12 cellular contexts compared by ENCODE assay signal in genomic region chr9:121860744-121861143, GRCh38.
A peak's percentile ranks its signal among the peaks of the same experiment; 100 is the strongest.
DNase-seq lines count a peak whose midpoint lies in the region; ATAC-seq and TF ChIP-seq lines count a peak whose summit lies in the region.
"Had no signal": no experiment of that assay in that cellular context is flagged by ENCODE, and none has a peak within 500 bp of the region (broad histone marks: within the 10 kb centered on the region; RNA-seq: fewer than 3 reads in every experiment).

No MANE protein-coding gene starts in this region.

- no peak for ATAC-seq in effector memory CD8-positive, alpha-beta T cell (replicated peaks)

- H3K36me3 ChIP-seq in uterus: no peaks in the 10 kb centered on the region

- H3K27me3 ChIP-seq in uterus: no peaks in the 10 kb centered on the region
- H3K27me3 ChIP-seq: dorsolateral prefrontal cortex had no signal

- H3K4me3 Mint-ChIP-seq in chondrocyte (ENCODE audit: unreplicated experiment): no peak overlapping the region
- H3K4me3 Mint-ChIP-seq in effector memory CD8-positive, alpha-beta T cell: no peak overlapping the region
- H3K4me3 Mint-ChIP-seq: activated T-helper 1 cell treated with anti-CD3 and anti-CD28 coated beads, Interleukin-12 subunit alpha, Interleukin-12 subunit beta, Interleukin-2, Interleukin-4 antibody, amounts not matched to agents 30 ng/mL and 10 ng/mL and 1 ng/mL, durations not matched to agents 14 hours and 24 hours and 36 hours; natural killer cell treated with Interleukin-12 subunit alpha and Interleukin-12 subunit beta and Interleukin-15 and Interleukin-18, amount 100 ng/mL, for 72 hours had no signal

- H3K27me3 Mint-ChIP-seq in chondrocyte (ENCODE audit: low read depth): no peaks in the 10 kb centered on the region
- H3K27me3 Mint-ChIP-seq in effector memory CD8-positive, alpha-beta T cell: no peaks in the 10 kb centered on the region
- H3K27me3 Mint-ChIP-seq: natural killer cell treated with Interleukin-12 subunit alpha and Interleukin-12 subunit beta and Interleukin-15 and Interleukin-18, amount 100 ng/mL, for 72 hours had no signal

- TF ChIP-seq CTCF in chondrocyte (IDR thresholded peaks at IDR 0.05) (no peak), uterus (IDR thresholded peaks at IDR 0.05) (no peak)

- no peak for TF ChIP-seq POLR2A in uterus (IDR thresholded peaks at IDR 0.05)

- no peak overlapping the region for H3K4me3 ChIP-seq in uterus
- H3K4me3 ChIP-seq: dorsolateral prefrontal cortex had no signal

- peaks cover 0 to 9% of the 10 kb centered on the region in 2 donors for H3K4me1 ChIP-seq in uterus

- H3K36me3 Mint-ChIP-seq in chondrocyte (ENCODE audit: low read depth): peaks cover 7% of the 10 kb centered on the region
- H3K36me3 Mint-ChIP-seq in effector memory CD8-positive, alpha-beta T cell (ENCODE audit: insufficient read depth): no peaks in the 10 kb centered on the region
- H3K36me3 Mint-ChIP-seq: natural killer cell treated with Interleukin-12 subunit alpha and Interleukin-12 subunit beta and Interleukin-15 and Interleukin-18, amount 100 ng/mL, for 72 hours had no signal

- H3K9me3 ChIP-seq in uterus: no peaks in the 10 kb centered on the region

- intact Hi-C loops in uterus (cut with DNase I; ENCODE audit: low total_unique reads): no loop called here

- H3K27ac ChIP-seq in uterus: peak overlapping the region; percentile 24 to 47

- no peaks in the 10 kb centered on the region for H3K9me3 Mint-ChIP-seq in chondrocyte (ENCODE audit: low read depth)
- no peaks in the 10 kb centered on the region for H3K9me3 Mint-ChIP-seq in effector memory CD8-positive, alpha-beta T cell
- H3K9me3 Mint-ChIP-seq: activated T-helper 1 cell treated with anti-CD3 and anti-CD28 coated beads, Interleukin-12 subunit alpha, Interleukin-12 subunit beta, Interleukin-2, Interleukin-4 antibody, amounts not matched to agents 30 ng/mL and 10 ng/mL and 1 ng/mL, durations not matched to agents 14 hours and 24 hours and 36 hours; natural killer cell treated with Interleukin-12 subunit alpha and Interleukin-12 subunit beta and Interleukin-15 and Interleukin-18, amount 100 ng/mL, for 72 hours had no signal

- peaks cover 20% of the 10 kb centered on the region for H3K4me1 Mint-ChIP-seq in chondrocyte (ENCODE audit: low read depth)
- H3K4me1 Mint-ChIP-seq in effector memory CD8-positive, alpha-beta T cell (ENCODE audit: low read depth in 2 of 2): no peaks in the 10 kb centered on the region

- DNase-seq in HS-27A (ENCODE audit: low read depth) (peak; percentile 31), chondrocyte (ENCODE audit: low spot score) (no peak), kidney glomerular epithelial cell (lab: John Stamatoyannopoulos, UW) (peak; percentile 31), uterus (peak; percentile 63 to 73), cortex of kidney (lab: John Stamatoyannopoulos, UW) (no peak), mesenteric fat pad (ENCODE audit: low spot score) (no peak)
- no peak for DNase-seq in effector memory CD8-positive, alpha-beta T cell
- DNase-seq: NCI-H2171; stimulated activated CD4-positive, alpha-beta T cell treated with anti-CD3 and anti-CD28 coated beads, Interleukin-1b, Interleukin-23, amount 100 ng/mL, for 48 hours had no signal

- H3K27ac Mint-ChIP-seq in chondrocyte (ENCODE audit: unreplicated experiment): peak overlapping the region; percentile 63
- H3K27ac Mint-ChIP-seq in effector memory CD8-positive, alpha-beta T cell: no peak overlapping the region
- H3K27ac Mint-ChIP-seq: activated T-helper 1 cell treated with anti-CD3 and anti-CD28 coated beads, Interleukin-12 subunit alpha, Interleukin-12 subunit beta, Interleukin-2, Interleukin-4 antibody, amounts not matched to agents 30 ng/mL and 10 ng/mL and 1 ng/mL, durations not matched to agents 14 hours and 24 hours and 36 hours; natural killer cell treated with Interleukin-12 subunit alpha and Interleukin-12 subunit beta and Interleukin-15 and Interleukin-18, amount 100 ng/mL, for 72 hours had no signal

Comparison
In these comparisons a context has a peak if more than half of its experiments do, and no peak if none do; other contexts are left out.
1. DNase-seq: peak in HS-27A (single experiment), kidney glomerular epithelial cell (single experiment) and uterus (2 of 2); none in chondrocyte (single experiment), cortex of kidney (single experiment), effector memory CD8-positive, alpha-beta T cell (0 of 3) and mesenteric fat pad (single experiment).